12 cellular contexts compared by ENCODE assay signal in genomic region chr5:125455041-125455440, GRCh38.
"Had no signal": no experiment of that assay in that cellular context is flagged by ENCODE, and none has a peak within 500 bp of the region (broad histone marks: within the 10 kb centered on the region; RNA-seq: fewer than 3 reads in every experiment).

No MANE protein-coding gene starts in this region.

- H3K4me3 Mint-ChIP-seq: activated CD4-positive, alpha-beta memory T cell treated with anti-CD3 and anti-CD28 coated beads, Interleukin-2, amount 10 ng/mL, durations not matched to agents 7 days and 5 days; activated naive CD4-positive, alpha-beta T cell treated with anti-CD3 and anti-CD28 coated beads for 36 hours; naive thymus-derived CD8-positive, alpha-beta T cell; stimulated activated naive B cell treated with anti-CD40 and anti-IgM and Interleukin-4, amounts not matched to agents 10 μg/mL and 1 μg/mL and 100 μg/mL, for 72 hours; T-cell; type B pancreatic cell had no signal

- H3K27me3 Mint-ChIP-seq: activated CD4-positive, alpha-beta memory T cell treated with anti-CD3 and anti-CD28 coated beads, Interleukin-2, amount 10 ng/mL, durations not matched to agents 7 days and 5 days; naive thymus-derived CD8-positive, alpha-beta T cell; progenitor cell of endocrine pancreas; T-cell had no signal

- DNase-seq: activated CD4-positive, alpha-beta memory T cell treated with anti-CD3 and anti-CD28 coated beads, Interleukin-2, amount 10 ng/mL, durations not matched to agents 7 days and 5 days; activated CD4-positive, alpha-beta T cell treated with anti-CD3 and anti-CD28 coated beads for 1 hour; activated CD8-positive, alpha-beta memory T cell treated with anti-CD3 and anti-CD28 coated beads, Interleukin-2, amount 50 U/mL, for 4 hours; activated naive CD4-positive, alpha-beta T cell treated with anti-CD3 and anti-CD28 coated beads for 36 hours; naive thymus-derived CD8-positive, alpha-beta T cell; right cardiac atrium; stimulated activated naive B cell treated with anti-CD40 and anti-IgM and Interleukin-4, amounts not matched to agents 10 μg/mL and 1 μg/mL and 100 μg/mL, for 72 hours; T-cell; T1000 had no signal

- H3K4me1 Mint-ChIP-seq: activated CD4-positive, alpha-beta memory T cell treated with anti-CD3 and anti-CD28 coated beads, Interleukin-2, amount 10 ng/mL, durations not matched to agents 7 days and 5 days; naive thymus-derived CD8-positive, alpha-beta T cell; T-cell had no signal

- H3K4me3 ChIP-seq: SK-N-MC had no signal

- ATAC-seq: naive thymus-derived CD8-positive, alpha-beta T cell; right cardiac atrium; stimulated activated naive B cell treated with anti-CD40 and anti-IgM and Interleukin-4, amounts not matched to agents 10 μg/mL and 1 μg/mL and 100 μg/mL, for 72 hours; T-cell had no signal

- H3K27ac ChIP-seq: SK-N-MC had no signal

- H3K27ac Mint-ChIP-seq: activated CD4-positive, alpha-beta memory T cell treated with anti-CD3 and anti-CD28 coated beads, Interleukin-2, amount 10 ng/mL, durations not matched to agents 7 days and 5 days; activated naive CD4-positive, alpha-beta T cell treated with anti-CD3 and anti-CD28 coated beads for 36 hours; naive thymus-derived CD8-positive, alpha-beta T cell; progenitor cell of endocrine pancreas; stimulated activated naive B cell treated with anti-CD40 and anti-IgM and Interleukin-4, amounts not matched to agents 10 μg/mL and 1 μg/mL and 100 μg/mL, for 72 hours; T-cell; type B pancreatic cell had no signal
